7 cellular contexts compared by ENCODE assay signal in the genomic region with DNA sequence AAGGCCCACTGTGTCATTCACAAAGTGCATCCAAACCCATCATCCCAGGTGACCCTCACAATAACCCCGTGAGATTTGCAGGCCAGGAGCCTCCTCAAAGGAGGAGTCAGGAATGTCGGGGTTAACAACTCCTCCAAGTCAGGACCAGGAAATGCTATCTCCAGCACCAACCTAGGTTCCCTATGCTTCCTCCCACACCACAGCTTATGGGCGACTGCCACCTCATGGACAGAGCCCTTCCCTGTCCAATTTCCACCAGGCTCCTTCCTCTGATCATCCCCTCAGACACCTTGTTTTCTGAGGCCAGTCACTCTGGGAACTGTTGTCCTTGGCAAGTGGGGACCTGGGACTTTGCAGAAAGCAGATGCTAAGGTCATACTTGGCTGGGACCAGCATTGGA.
DNase-seq lines count a peak whose midpoint lies in the region; ATAC-seq, FAIRE-seq and TF ChIP-seq lines count a peak whose summit lies in the region.
"Not testable (repeated sequence)": the region's sequence is repeated elsewhere in the genome, so short reads cannot be mapped to it uniquely, and the experiment has no call there.

No MANE protein-coding gene starts in this region.

- POLR2A ChIA-PET in PC-3 (lab: Charles Lee; ENCODE audit: unreplicated experiment), result not testable (repeated sequence)

- H3K9me3 Mint-ChIP-seq in activated CD4-positive, alpha-beta T cell treated with anti-CD3 and anti-CD28 coated beads, Interleukin-2, amount 10 ng/mL, durations not matched to agents 24 days and 14 days; chondrocyte (ENCODE audit: low read depth); stimulated activated naive CD8-positive, alpha-beta T cell treated with anti-CD3 and anti-CD28 coated beads, Interleukin-15, amount 100 ng/mL, for 72 hours: not testable (repeated sequence)

- H3K4me1 ChIP-seq in PC-3 (ENCODE audit: insufficient read depth, low read length); lower lobe of right lung: not testable (repeated sequence)

- not testable (repeated sequence) for H3K79me2 ChIP-seq in PC-3 (ENCODE audit: low read length)

- not testable (repeated sequence) for H3K9me2 ChIP-seq in PC-3 (replicated peaks; ENCODE audit: low read length)

- not testable (repeated sequence) for H3F3A ChIP-seq in PC-3 (ENCODE audit: low read length, unreplicated experiment)

- not testable (repeated sequence) for H3K4me3 ChIP-seq in PC-3 (ENCODE audit: low read length); lower lobe of right lung

- H3K27me3 Mint-ChIP-seq in activated CD4-positive, alpha-beta T cell treated with anti-CD3 and anti-CD28 coated beads, Interleukin-2, amount 10 ng/mL, durations not matched to agents 24 days and 14 days; chondrocyte (ENCODE audit: low read depth); stimulated activated naive CD8-positive, alpha-beta T cell treated with anti-CD3 and anti-CD28 coated beads, Interleukin-15, amount 100 ng/mL, for 72 hours: not testable (repeated sequence)

- not testable (repeated sequence) for H2AFZ ChIP-seq in PC-3 (ENCODE audit: low read length)

- CTCF ChIA-PET in PC-3 (lab: Charles Lee), result not testable (repeated sequence)

- H3K4me1 Mint-ChIP-seq in activated CD4-positive, alpha-beta T cell treated with anti-CD3 and anti-CD28 coated beads, Interleukin-2, amount 10 ng/mL, durations not matched to agents 24 days and 14 days; chondrocyte (ENCODE audit: low read depth); stimulated activated naive CD8-positive, alpha-beta T cell treated with anti-CD3 and anti-CD28 coated beads, Interleukin-15, amount 100 ng/mL, for 72 hours: not testable (repeated sequence)

- not testable (repeated sequence) for DNase-seq in H54 (ENCODE audit: insufficient read length, low spot score); PC-3; chondrocyte (ENCODE audit: low spot score); left ventricle myocardium superior; lower lobe of right lung; stimulated activated naive CD8-positive, alpha-beta T cell treated with anti-CD3 and anti-CD28 coated beads, Interleukin-15, amount 100 ng/mL, for 72 hours
- DNase-seq in activated CD4-positive, alpha-beta T cell treated with anti-CD3 and anti-CD28 coated beads, Interleukin-2, amount 10 ng/mL, durations not matched to agents 24 days and 14 days, result peak; percentile 30

- BruUV-seq in PC-3 (replicated peaks; lab: Mats Ljungman, UMichigan), result not testable (repeated sequence)

- not testable (repeated sequence) for H3K9ac ChIP-seq in PC-3 (ENCODE audit: low read length)

- H3K36me3 ChIP-seq in PC-3 (ENCODE audit: low read depth, low read length); lower lobe of right lung: not testable (repeated sequence)

- H4K20me1 ChIP-seq in PC-3 (ENCODE audit: low read length), result not testable (repeated sequence)

- not testable (repeated sequence) for TF ChIP-seq CTCF in PC-3 (conservative IDR thresholded peaks at IDR 0.05; ENCODE audit: low read depth, low read length); lower lobe of right lung (IDR thresholded peaks at IDR 0.05)
- TF ChIP-seq CTCF in chondrocyte (IDR thresholded peaks at IDR 0.05), result peak; percentile 7

- H3K4me2 ChIP-seq in PC-3 (ENCODE audit: low read length), result not testable (repeated sequence)

- ATAC-seq in PC-3 (peak; percentile 99), left ventricle myocardium superior (peak; percentile 38), lower lobe of right lung (peak; percentile 65 to 88)
- ATAC-seq in stimulated activated naive CD8-positive, alpha-beta T cell treated with anti-CD3 and anti-CD28 coated beads, Interleukin-15, amount 100 ng/mL, for 72 hours, result peak; percentile 54

- not testable (repeated sequence) for H3K4me3 Mint-ChIP-seq in activated CD4-positive, alpha-beta T cell treated with anti-CD3 and anti-CD28 coated beads, Interleukin-2, amount 10 ng/mL, durations not matched to agents 24 days and 14 days; chondrocyte (ENCODE audit: unreplicated experiment); stimulated activated naive CD8-positive, alpha-beta T cell treated with anti-CD3 and anti-CD28 coated beads, Interleukin-15, amount 100 ng/mL, for 72 hours

- H3K27ac ChIP-seq in PC-3 (ENCODE audit: low read length); lower lobe of right lung: not testable (repeated sequence)

- H3K27me3 ChIP-seq in PC-3 (ENCODE audit: low read length); lower lobe of right lung (ENCODE audit: low read depth): not testable (repeated sequence)

- intact Hi-C loops in PC-3 (cut with micrococcal nuclease); activated CD4-positive, alpha-beta T cell treated with anti-CD3 and anti-CD28 coated beads, Interleukin-2, amount 10 ng/mL, durations not matched to agents 24 days and 14 days (cut with micrococcal nuclease); left ventricle myocardium superior (cut with micrococcal nuclease); lower lobe of right lung (cut with DNase I): not testable (repeated sequence)

- TF ChIP-seq POLR2A in H54 (IDR thresholded peaks at IDR 0.05; ENCODE audit: low read depth, low read length), result not testable (repeated sequence)

- peak; percentile 83 for FAIRE-seq in H54 (lab: Jason Lieb, UNC)

- H3K27ac Mint-ChIP-seq in activated CD4-positive, alpha-beta T cell treated with anti-CD3 and anti-CD28 coated beads, Interleukin-2, amount 10 ng/mL, durations not matched to agents 24 days and 14 days; chondrocyte (ENCODE audit: unreplicated experiment); stimulated activated naive CD8-positive, alpha-beta T cell treated with anti-CD3 and anti-CD28 coated beads, Interleukin-15, amount 100 ng/mL, for 72 hours: not testable (repeated sequence)

- H3K36me3 Mint-ChIP-seq in activated CD4-positive, alpha-beta T cell treated with anti-CD3 and anti-CD28 coated beads, Interleukin-2, amount 10 ng/mL, durations not matched to agents 24 days and 14 days (ENCODE audit: low read depth); chondrocyte (ENCODE audit: low read depth): not testable (repeated sequence)

- not testable (repeated sequence) for H3K9me3 ChIP-seq in PC-3 (ENCODE audit: low read length); lower lobe of right lung

Comparison
In these comparisons a context has a peak if more than half of its experiments do, and no peak if none do; other contexts are left out.
1. ATAC-seq: peak in every context shown above with its lines; median percentile 99 in PC-3; 76 in lower lobe of right lung; 54 in stimulated activated naive CD8-positive, alpha-beta T cell treated with anti-CD3 and anti-CD28 coated beads, Interleukin-15, amount 100 ng/mL, for 72 hours; 38 in left ventricle myocardium superior.